In the genomic region with DNA sequence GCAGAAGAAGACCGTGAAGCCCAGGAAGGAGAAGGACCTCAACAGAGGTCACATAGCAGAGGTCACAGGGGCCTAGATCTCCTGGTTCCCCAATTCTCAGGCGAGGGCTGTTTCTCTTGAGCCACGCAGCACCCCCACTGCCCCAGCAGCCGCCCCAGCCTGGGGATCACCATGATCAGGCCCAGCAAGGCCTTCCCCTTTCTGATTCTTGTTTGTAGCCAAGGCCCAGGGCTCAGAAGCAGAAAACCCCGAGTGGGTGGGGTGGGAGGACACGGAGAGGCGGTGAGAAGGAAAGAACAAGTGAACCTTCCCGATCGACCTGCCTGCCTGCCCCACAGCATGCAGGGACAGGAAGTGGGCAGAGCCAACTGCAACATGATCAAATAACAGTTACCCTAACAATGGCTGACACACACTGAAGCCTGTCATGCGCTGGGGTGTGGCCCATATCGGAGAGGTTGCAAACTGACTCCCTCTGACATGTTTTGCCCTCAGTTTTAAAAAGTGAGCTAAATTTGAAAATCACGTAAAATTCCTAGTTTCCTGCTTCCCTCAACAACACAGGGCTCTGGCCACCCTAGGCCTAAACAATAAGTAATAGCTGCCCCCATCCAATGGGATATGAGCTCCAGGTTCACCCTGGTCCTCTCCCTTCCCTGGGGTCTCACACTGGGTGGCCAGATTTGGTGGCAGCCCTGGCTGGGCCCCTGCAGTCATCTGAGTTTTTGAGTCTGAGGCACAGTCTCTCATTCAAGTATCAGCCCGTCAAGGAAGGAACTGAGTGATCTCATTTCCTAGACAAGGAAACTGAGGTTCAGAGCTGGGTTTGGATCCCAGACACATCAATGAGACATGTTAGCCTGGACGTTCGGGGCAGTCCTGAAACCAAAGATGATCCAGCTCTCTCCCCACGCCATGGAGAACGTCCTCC, we compare ENCODE assay signal across 8 cellular contexts. TPM values are rescaled to one million over a fixed set of nuclear protein-coding genes. Genes with fewer than 3 reads are reported as not detected.
A peak's percentile ranks its signal among the peaks of the same experiment; 100 is the strongest.
DNase-seq lines count a peak whose midpoint lies in the region.

No MANE protein-coding gene starts in this region.

- intact Hi-C loops in posterior vena cava (cut with DNase I) = no loop called here

- H3K27ac ChIP-seq in epithelial cell of prostate = peak overlapping the region; percentile 99

- DNase-seq in NCI-H748 (lab: John Stamatoyannopoulos, UW; ENCODE audit: unreplicated experiment) (peak; percentile 45), NCI-H748 treated with DMSO at 0.1 percent for 48 hours (lab: John Stamatoyannopoulos, UW) (no peak), LHCN-M2 (ENCODE audit: low read depth) (peak; percentile 46), epithelial cell of prostate (ENCODE audit: low read depth, low spot score) (peak; percentile 84), posterior vena cava (ENCODE audit: low spot score) (peak; percentile 84), ureter (ENCODE audit: low spot score) (peak; percentile 84), Ammon's horn (ENCODE audit: low spot score) (no peak)
- peak; percentile 86 for DNase-seq in activated CD8-positive, alpha-beta memory T cell treated with anti-CD3 and anti-CD28 coated beads for 24 hours

RNA-seq across cellular contexts. Expression of a gene that starts 6.5 kb away (rescaled TPM):
- 25.8 and 37.7 TPM in 2 replicates for total RNA-seq in LHCN-M2 (2014; rRNA removed)
- 23.8 TPM for polyA plus RNA-seq in LHCN-M2 (2012)
- total RNA-seq in posterior vena cava = 10 to 100 TPM; 31.5 to 35.5 TPM
- total RNA-seq in ureter = 31.3 TPM

RNA-seq across cellular contexts. Expression of a gene that starts 34.0 kb away (rescaled TPM):
- total RNA-seq in LHCN-M2 (2014; rRNA removed) (61.5 and 71.5 TPM in 2 replicates), posterior vena cava (10 to 100 TPM; 77.0 to 89.4 TPM), ureter (120 TPM)
- 126 TPM for polyA plus RNA-seq in LHCN-M2 (2012)

RNA-seq across cellular contexts. Expression of a gene that starts 43.6 kb away (rescaled TPM):
- total RNA-seq in LHCN-M2 (2014; rRNA removed) = 54.9 and 59.3 TPM in 2 replicates
- polyA plus RNA-seq in LHCN-M2 (2012) = 13.4 TPM
- 100 to 1,000 TPM in 1 of 2 donors, 10 to 100 TPM in 1; 95.5 to 170 TPM for total RNA-seq in posterior vena cava
- total RNA-seq in ureter = 59.3 TPM

Comparison
In these comparisons a context has a peak if more than half of its experiments do, and no peak if none do; other contexts are left out.
1. DNase-seq: peak in NCI-H748 (single experiment), LHCN-M2 (single experiment), activated CD8-positive, alpha-beta memory T cell treated with anti-CD3 and anti-CD28 coated beads for 24 hours (single experiment), epithelial cell of prostate (single experiment), posterior vena cava (single experiment) and ureter (single experiment); none in NCI-H748 treated with DMSO at 0.1 percent for 48 hours (single experiment) and Ammon's horn (single experiment).